Comparison of ENCODE assay signal across 22 cellular contexts in genomic region chr22:25176799-25177198, GRCh38. TPM values are rescaled to one million over a fixed set of nuclear protein-coding genes. Genes with fewer than 3 reads are reported as not detected.
DNase-seq lines count a peak whose midpoint lies in the region; ATAC-seq, FAIRE-seq and TF ChIP-seq lines count a peak whose summit lies in the region.
"Had no signal": no experiment of that assay in that cellular context is flagged by ENCODE, and none has a peak within 500 bp of the region (broad histone marks: within the 10 kb centered on the region; RNA-seq: fewer than 3 reads in every experiment).

No MANE protein-coding gene starts in this region.

- H3K9me3 ChIP-seq in HepG2 (ENCODE audit: low read length): no peaks in the 10 kb centered on the region
- no peaks in the 10 kb centered on the region for H3K9me3 ChIP-seq in right lobe of liver
- H3K9me3 ChIP-seq in esophagus (ENCODE audit: control insufficient read depth in 2 of 2, insufficient read depth in 1 of 2, low read depth in 1 of 2, low read length in 1 of 2): peaks cover 0 to 5% of the 10 kb centered on the region in 2 donors
- H3K9me3 ChIP-seq in suprapubic skin: no peaks in the 10 kb centered on the region
- H3K9me3 ChIP-seq: HAP-1 had no signal

- H3K36me3 ChIP-seq in HepG2 (replicated peaks in 1 of 2; ENCODE audit: control insufficient read depth in 1 of 2, insufficient read depth in 2 of 2, low read length in 2 of 2) (peaks cover 24 to 65% of the 10 kb centered on the region in 2 experiments), right lobe of liver (peaks cover 5 to 59% (median 32%) of the 10 kb centered on the region in 4 donors), esophagus (ENCODE audit: control insufficient read depth in 2 of 2, insufficient read depth in 2 of 2, low read length in 1 of 2) (peaks cover 14 to 20% of the 10 kb centered on the region in 2 donors), suprapubic skin (peaks cover 76% of the 10 kb centered on the region)
- H3K36me3 ChIP-seq: BLaER1 had no signal

- ATAC-seq in HepG2 (no peak), right lobe of liver (no peak), GM19328 (IDR thresholded peaks at IDR 0.05; ENCODE audit: unreplicated experiment) (no peak)
- ATAC-seq: CD8-positive, alpha-beta T cell; GM12878 had no signal

- CTCF ChIA-PET in HepG2 (lab: Yijun Ruan, JAX; ENCODE audit: low intra/inter-chr PET ratio, low total read pairs): no interaction called here

- POLR2A ChIA-PET in HepG2 (lab: Yijun Ruan, JAX): no interaction called here

- TF ChIP-seq POLR2A in HepG2 (IDR thresholded peaks at IDR 0.05; ENCODE audit: insufficient read depth in 1 of 2, low read depth in 2 of 2, low read length in 2 of 2) (no peak), right lobe of liver (IDR thresholded peaks at IDR 0.05) (no peak), suprapubic skin (IDR thresholded peaks at IDR 0.05) (no peak)

- H3K4me2 ChIP-seq in HepG2 (ENCODE audit: low read depth, low read length): no peak overlapping the region
- H3K4me2 ChIP-seq: BLaER1 had no signal

- H3K27me3 ChIP-seq in HepG2 (ENCODE audit: control insufficient read depth in 1 of 2, insufficient read depth in 2 of 2, low read length in 2 of 2) (no peaks in the 10 kb centered on the region), right lobe of liver (no peaks in the 10 kb centered on the region), esophagus (ENCODE audit: control insufficient read depth in 1 of 2, insufficient read depth in 2 of 2, low read length in 2 of 2) (no peaks in the 10 kb centered on the region), suprapubic skin (no peaks in the 10 kb centered on the region)
- H3K27me3 ChIP-seq: BLaER1 had no signal

- FAIRE-seq in HepG2 (lab: Jason Lieb, UNC) (no peak), urothelium cell line (lab: Jason Lieb, UNC) (peak; percentile 96)
- FAIRE-seq: GM12878, GM19239 had no signal

- no peak for TF ChIP-seq EP300 in HepG2 (IDR thresholded peaks at IDR 0.05; ENCODE audit: low read depth in 2 of 2, low read length in 2 of 2)
- TF ChIP-seq EP300 in HepG2 (CRISPR knock-in tag; IDR thresholded peaks at IDR 0.05; ENCODE audit: borderline replicate concordance): no peak
- TF ChIP-seq EP300 in suprapubic skin (IDR thresholded peaks at IDR 0.05): no peak

- intact Hi-C loops in HepG2 (cut with micrococcal nuclease; ENCODE audit: unreplicated experiment) (no loop called here), right lobe of liver (cut with DNase I) (loop anchor here (10.0 kb wide), 2 partner anchors 82 to 102 kb away; no protein-coding TSS in a partner anchor)

- 100% methylated on average over 3 of the region's 3 CpGs for WGBS in HepG2 (ENCODE audit: low lambda C conversion rate)
- 85% methylated on average over 3 of the region's 3 CpGs for WGBS in right lobe of liver (ENCODE audit: insufficient coverage, low coverage, low lambda C conversion rate, missing lambda C conversion rate)
- WGBS in esophagus, 2 donors: 55 to 66% methylated on average over 3 of the region's 3 CpGs
- WGBS in suprapubic skin: 95% methylated on average over 3 of the region's 3 CpGs

- in situ Hi-C loops in HepG2 (cut with HindIII; ENCODE audit: extremely low pct_ligation_motif_present, low pct_unique_long_range_greater_than_20kb): loop anchor here (25.0 kb wide), 1 partner anchor 239 kb away; the partner anchor contains the start of gene LHFPL7

- no peak overlapping the region for H2AFZ ChIP-seq in HepG2 (ENCODE audit: low read length)
- H2AFZ ChIP-seq: GM23248 had no signal

- H4K20me1 ChIP-seq in HepG2 (ENCODE audit: insufficient read depth, low read length): no peaks in the 10 kb centered on the region

- no peaks in the 10 kb centered on the region for H3K79me2 ChIP-seq in HepG2 (ENCODE audit: insufficient read depth, low read length)

- H3K27ac ChIP-seq in HepG2 (ENCODE audit: extremely low read length, insufficient read depth, low read length): no peak overlapping the region
- no peak overlapping the region for H3K27ac ChIP-seq in right lobe of liver
- peak overlapping the region; percentile 26 to 62 for H3K27ac ChIP-seq in esophagus (ENCODE audit: low read depth in 2 of 2, low read length in 1 of 2)
- peak overlapping the region; percentile 5 for H3K27ac ChIP-seq in suprapubic skin
- H3K27ac ChIP-seq: BLaER1, GM23248 had no signal

- no peaks in the 10 kb centered on the region for H3K4me1 ChIP-seq in HepG2 (ENCODE audit: insufficient read depth, low read length)
- H3K4me1 ChIP-seq in right lobe of liver: peaks cover 0 to 9% (median 4%) of the 10 kb centered on the region in 4 donors
- peaks cover 0 to 5% of the 10 kb centered on the region in 2 donors for H3K4me1 ChIP-seq in esophagus (ENCODE audit: control insufficient read depth in 2 of 2, insufficient read depth in 2 of 2, low read length in 1 of 2)
- no peaks in the 10 kb centered on the region for H3K4me1 ChIP-seq in suprapubic skin
- H3K4me1 ChIP-seq: HAP-1 had no signal

- no peak overlapping the region for H3K9ac ChIP-seq in HepG2 (ENCODE audit: insufficient read depth, low read depth, low read length)
- H3K9ac ChIP-seq: BLaER1, GM23248 had no signal

- no peak for DNase-seq in HepG2 (ENCODE audit: low spot score)
- no peak for DNase-seq in right lobe of liver
- DNase-seq in suprapubic skin (ENCODE audit: low spot score in 2 of 2): no peak
- no peak for DNase-seq in urothelium cell line (ENCODE audit: low spot score)
- DNase-seq in middle frontal gyrus (ENCODE audit: extremely low spot score, low spot score): no peak
- no peak for DNase-seq in DMS53 (lab: John Stamatoyannopoulos, UW)
- DNase-seq: 8988T; Calu3; CD8-positive, alpha-beta T cell; DND-41; EL; GM23248 had no signal

- no peak for TF ChIP-seq CTCF in HepG2 (CRISPR knock-in tag; IDR thresholded peaks at IDR 0.05)
- no peak for TF ChIP-seq CTCF in right lobe of liver (IDR thresholded peaks at IDR 0.05)
- TF ChIP-seq CTCF in suprapubic skin (IDR thresholded peaks at IDR 0.05): no peak

- TF ChIP-seq RAD21 in HepG2 (CRISPR knock-in tag; IDR thresholded peaks at IDR 0.05): no peak

- H3K4me3 ChIP-seq in HepG2 (replicated peaks in 1 of 3; ENCODE audit: insufficient read depth in 1 of 3, low read depth in 2 of 3, low read length in 3 of 3) (no peak overlapping the region), right lobe of liver (no peak overlapping the region), esophagus (ENCODE audit: low read depth in 1 of 2, low read length in 2 of 2) (no peak overlapping the region), suprapubic skin (no peak overlapping the region)
- H3K4me3 ChIP-seq: BLaER1, GM12878, GM23248, HAP-1 had no signal

- BruUV-seq in HepG2 (replicated peaks; lab: Mats Ljungman, UMichigan): no TSS peak

RNA-seq across cellular contexts. Expression of gene CRYBB3, which starts 22.9 kb away (rescaled TPM):
- total RNA-seq in HepG2 (2016; rRNA removed; fragmentation: Illumina TruSeq; extraction: Trizol) (0.18 TPM in 1 of 2 replicates, not detected in the other), right lobe of liver (under 1 TPM in 3 of 6 experiments, not detected in 3; 0.40 to 0.70 (median 0.69) TPM), suprapubic skin (not detected)
- not detected in 2 replicates for total RNA-seq in HepG2 (2016; cell fraction: cytosol; rRNA removed; fragmentation: Illumina TruSeq; extraction: Trizol; ENCODE audit: low read depth)
- total RNA-seq in HepG2 (2016; cell fraction: insoluble cytoplasmic fraction; rRNA removed; fragmentation: Illumina TruSeq; extraction: Trizol): 0.50 TPM in 1 of 2 replicates, not detected in the other
- total RNA-seq in HepG2 (2016; cell fraction: membrane; rRNA removed; fragmentation: Illumina TruSeq; extraction: Trizol): 0.59 TPM in 1 of 2 replicates, not detected in the other
- 0.50 TPM in 1 of 2 replicates, not detected in the other for total RNA-seq in HepG2 (2016; cell fraction: nucleus; rRNA removed; fragmentation: Illumina TruSeq; extraction: Trizol)
- polyA plus RNA-seq in HepG2 (2011; rRNA removed) (0.28 and 0.60 TPM in 2 replicates), esophagus (1 to 10 TPM in 1 of 2 donors, under 1 TPM in 1; 0.33 to 1.1 TPM)
- 0.17 and 0.21 TPM in 2 replicates for polyA plus RNA-seq in HepG2 (2011; cell fraction: cytosol; rRNA removed)
- 2.3 and 3.5 TPM in 2 replicates for polyA plus RNA-seq in HepG2 (2011; cell fraction: nucleus; rRNA removed)
- polyA plus RNA-seq in HepG2 (2012): 0.23 TPM in 1 of 2 replicates, not detected in the other
- 0.20 and 0.32 TPM in 2 replicates for polyA plus RNA-seq in HepG2 (2016; cell fraction: cytosol; fragmentation: Illumina TruSeq; extraction: Trizol; ENCODE audit: low read depth)
- not detected in 2 replicates for polyA plus RNA-seq in HepG2 (2016; cell fraction: insoluble cytoplasmic fraction; fragmentation: Illumina TruSeq; extraction: Trizol; ENCODE audit: low read depth)
- 0.38 TPM in 1 of 2 replicates, not detected in the other for polyA plus RNA-seq in HepG2 (2016; cell fraction: membrane; fragmentation: Illumina TruSeq; extraction: Trizol; ENCODE audit: low read depth)
- 0.99 and 1.1 TPM in 2 replicates for polyA plus RNA-seq in HepG2 (2016; cell fraction: nucleus; fragmentation: Illumina TruSeq; extraction: Trizol; ENCODE audit: insufficient read depth, low read depth)
- 0.48 TPM in 1 of 2 replicates, not detected in the other for polyA minus RNA-seq in HepG2 (2011; rRNA and poly(A)+ RNA removed; ENCODE audit: low replicate concordance)
- not detected in 2 replicates for polyA minus RNA-seq in HepG2 (2011; cell fraction: cytosol; rRNA and poly(A)+ RNA removed)
- not detected in 2 replicates for polyA minus RNA-seq in HepG2 (2011; cell fraction: nucleus; rRNA and poly(A)+ RNA removed)
- total RNA-seq: A673; CD8-positive, alpha-beta T cell; G401; GM12878; GM23248; H4 had no signal
- polyA plus RNA-seq: AG04450, GM23248 had no signal

RNA-seq across cellular contexts. Expression of gene CRYBB2, which starts 42.6 kb away (rescaled TPM):
- total RNA-seq in HepG2 (2016; rRNA removed; fragmentation: Illumina TruSeq; extraction: Trizol): 0.18 TPM in 1 of 2 replicates, not detected in the other
- 0.26 TPM in 1 of 2 replicates, not detected in the other for total RNA-seq in HepG2 (2016; cell fraction: cytosol; rRNA removed; fragmentation: Illumina TruSeq; extraction: Trizol; ENCODE audit: low read depth)
- not detected in 2 replicates for total RNA-seq in HepG2 (2016; cell fraction: insoluble cytoplasmic fraction; rRNA removed; fragmentation: Illumina TruSeq; extraction: Trizol)
- total RNA-seq in HepG2 (2016; cell fraction: membrane; rRNA removed; fragmentation: Illumina TruSeq; extraction: Trizol): 0.34 TPM in 1 of 2 replicates, not detected in the other
- not detected in 2 replicates for total RNA-seq in HepG2 (2016; cell fraction: nucleus; rRNA removed; fragmentation: Illumina TruSeq; extraction: Trizol)
- polyA plus RNA-seq in HepG2 (2011; rRNA removed): 0.11 and 0.18 TPM in 2 replicates
- 0.11 TPM in 1 of 2 replicates, not detected in the other for polyA plus RNA-seq in HepG2 (2011; cell fraction: cytosol; rRNA removed)
- polyA plus RNA-seq in HepG2 (2011; cell fraction: nucleus; rRNA removed): not detected in 2 replicates
- not detected in 2 replicates for polyA plus RNA-seq in HepG2 (2012)
- 0.21 TPM in 1 of 2 replicates, not detected in the other for polyA plus RNA-seq in HepG2 (2016; cell fraction: cytosol; fragmentation: Illumina TruSeq; extraction: Trizol; ENCODE audit: low read depth)
- not detected in 2 replicates for polyA plus RNA-seq in HepG2 (2016; cell fraction: insoluble cytoplasmic fraction; fragmentation: Illumina TruSeq; extraction: Trizol; ENCODE audit: low read depth)
- polyA plus RNA-seq in HepG2 (2016; cell fraction: membrane; fragmentation: Illumina TruSeq; extraction: Trizol; ENCODE audit: low read depth): 0.22 TPM in 1 of 2 replicates, not detected in the other
- polyA plus RNA-seq in HepG2 (2016; cell fraction: nucleus; fragmentation: Illumina TruSeq; extraction: Trizol; ENCODE audit: insufficient read depth, low read depth): 0.61 TPM in 1 of 2 replicates, not detected in the other
- polyA minus RNA-seq in HepG2 (2011; rRNA and poly(A)+ RNA removed; ENCODE audit: low replicate concordance): 0.94 TPM in 1 of 2 replicates, not detected in the other
- polyA minus RNA-seq in HepG2 (2011; cell fraction: cytosol; rRNA and poly(A)+ RNA removed): not detected in 2 replicates
- polyA minus RNA-seq in HepG2 (2011; cell fraction: nucleus; rRNA and poly(A)+ RNA removed): not detected in 2 replicates
- total RNA-seq in right lobe of liver: not detected
- polyA plus RNA-seq in esophagus: under 1 TPM; 0.18 to 0.49 TPM
- 1 to 10 TPM in 1 of 4 donors, not detected in 3; 2.0 TPM for total RNA-seq in suprapubic skin
- total RNA-seq: A673; CD8-positive, alpha-beta T cell; G401; GM12878; GM23248 had no signal
- polyA plus RNA-seq: GM12878, GM23248 had no signal

Comparison
In these comparisons a context has a peak if more than half of its experiments do, and no peak if none do; other contexts are left out.
1. H3K27ac ChIP-seq: peak in esophagus (2 of 2) and suprapubic skin (single experiment); none in HepG2 (single experiment) and right lobe of liver (0 of 3).